Comparison of ENCODE assay signal across 9 cellular contexts in the genomic region with DNA sequence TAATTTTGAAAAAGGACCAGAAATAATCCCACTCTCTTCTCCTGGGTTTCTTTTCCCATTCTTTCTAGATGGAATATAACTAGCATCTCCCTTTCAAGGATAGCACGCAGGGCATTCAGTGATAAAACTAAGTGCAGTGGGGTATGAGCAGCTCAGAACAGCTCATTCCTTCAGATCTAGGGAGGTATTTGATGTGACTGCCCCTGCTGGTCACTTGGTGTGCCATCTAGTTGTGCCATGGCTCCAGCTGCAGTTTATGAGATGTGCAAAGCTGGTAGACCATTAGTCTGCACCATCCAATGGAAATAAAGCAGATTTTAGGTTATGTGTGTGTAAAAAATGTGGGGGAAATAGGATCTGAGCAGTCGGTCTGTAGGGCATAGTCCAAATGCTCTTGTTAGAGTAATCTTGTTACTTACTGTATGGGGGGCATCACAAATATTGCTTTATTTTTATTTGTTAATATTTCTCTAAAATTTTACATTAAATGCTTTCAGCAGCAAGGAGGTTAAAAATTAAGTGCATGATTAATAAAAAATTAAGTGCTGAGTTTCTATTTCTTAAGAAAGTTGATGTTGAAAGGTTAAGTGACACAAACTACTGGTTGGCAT. TPM values are rescaled to one million over a fixed set of nuclear protein-coding genes. Genes with fewer than 3 reads are reported as not detected.
DNase-seq lines count a peak whose midpoint lies in the region; ATAC-seq and TF ChIP-seq lines count a peak whose summit lies in the region.
"Had no signal": no experiment of that assay in that cellular context is flagged by ENCODE, and none has a peak within 500 bp of the region (broad histone marks: within the 10 kb centered on the region; RNA-seq: fewer than 3 reads in every experiment).

No MANE protein-coding gene starts in this region.

- H3K79me1 ChIP-seq in IMR-90 (ENCODE audit: low read depth in 1 of 2, low read length in 2 of 2), result no peaks in the 10 kb centered on the region

- in situ Hi-C loops in IMR-90 (cut with MboI; ENCODE audit: low sequenced_read_pairs), result no loop called here

- no peaks in the 10 kb centered on the region for H3F3A ChIP-seq in DOHH2 (ENCODE audit: control insufficient read depth, insufficient read depth)

- H3K4me2 ChIP-seq in DOHH2 (ENCODE audit: low read length) (no peak overlapping the region), IMR-90 (ENCODE audit: low read depth, low read length) (no peak overlapping the region)

- H4K91ac ChIP-seq in IMR-90 (ENCODE audit: insufficient read depth, low read depth, low read length), result no peak overlapping the region

- no peak overlapping the region for H4K5ac ChIP-seq in IMR-90 (ENCODE audit: low read depth, low read length)

- H3K4me3 ChIP-seq in DOHH2 (ENCODE audit: low read length) (no peak overlapping the region), IMR-90 (ENCODE audit: insufficient read depth, low read depth, low read length) (no peak overlapping the region), adipocyte (ENCODE audit: low read length) (no peak overlapping the region), kidney epithelial cell (ENCODE audit: low read depth, low read length) (no peak overlapping the region), ovary (no peak overlapping the region)

- no peak overlapping the region for H4K8ac ChIP-seq in IMR-90 (ENCODE audit: low read depth in 2 of 2, low read length in 2 of 2)

- peak; percentile 30 for DNase-seq in IMR-90
- peak; percentile 29 for DNase-seq in adipocyte (ENCODE audit: low read depth)
- DNase-seq in kidney epithelial cell (ENCODE audit: low read depth), result no peak
- no peak for DNase-seq in ovary

- H3K36me3 ChIP-seq in DOHH2 (ENCODE audit: control insufficient read depth, low read length) (no peaks in the 10 kb centered on the region), IMR-90 (ENCODE audit: control insufficient read depth, insufficient read depth, low read length) (no peaks in the 10 kb centered on the region), adipocyte (ENCODE audit: control insufficient read depth, insufficient read depth, low read length, severe bottlenecking) (no peaks in the 10 kb centered on the region), kidney epithelial cell (ENCODE audit: control insufficient read depth, insufficient read depth, low read length) (no peaks in the 10 kb centered on the region), ovary (no peaks in the 10 kb centered on the region)

- intact Hi-C loops in IMR-90 (cut with micrococcal nuclease) (loop anchor here (5.0 to 10.0 kb wide), 2 partner anchors 64 to 184 kb away; no protein-coding TSS in a partner anchor), ovary (cut with DNase I) (no loop called here)

- TF ChIP-seq POLR2A in IMR-90 (IDR thresholded peaks at IDR 0.05; ENCODE audit: low read depth, low read length), result no peak
- TF ChIP-seq POLR2A in ovary (IDR thresholded peaks at IDR 0.05), result no peak

- H2AK5ac ChIP-seq in IMR-90 (ENCODE audit: low read depth, low read length), result no peak overlapping the region

- H4K20me1 ChIP-seq in DOHH2 (ENCODE audit: control insufficient read depth, insufficient read depth, low read depth, low read length), result no peaks in the 10 kb centered on the region
- no peaks in the 10 kb centered on the region for H4K20me1 ChIP-seq in IMR-90 (ENCODE audit: insufficient read depth, low read length)

- no peak overlapping the region for H2BK20ac ChIP-seq in IMR-90 (ENCODE audit: low read depth, low read length)

- TF ChIP-seq EP300 in ovary (IDR thresholded peaks at IDR 0.05), result no peak

- H2BK15ac ChIP-seq in IMR-90 (ENCODE audit: low read depth, low read length), result no peak overlapping the region

- no peak overlapping the region for H2BK5ac ChIP-seq in IMR-90 (ENCODE audit: low read depth, low read length, poor library complexity, severe bottlenecking)

- no peak overlapping the region for H3K9ac ChIP-seq in IMR-90 (ENCODE audit: low read depth, low read length)
- no peak overlapping the region for H3K9ac ChIP-seq in adipocyte (ENCODE audit: low read length)

- no TSS peak for BruUV-seq in IMR-90 (replicated peaks; lab: Mats Ljungman, UMichigan)

- dilution Hi-C loops in IMR-90 (cut with HindIII; ENCODE audit: low sequenced_read_pairs, unreplicated experiment), result no loop called here

- H2AK9ac ChIP-seq in IMR-90 (replicated peaks; ENCODE audit: low read depth, low read length, poor library complexity), result no peak overlapping the region

- H3K27me3 ChIP-seq in DOHH2 (ENCODE audit: control insufficient read depth, low read length) (no peaks in the 10 kb centered on the region), IMR-90 (ENCODE audit: control insufficient read depth, insufficient read depth, low read length) (peaks cover 4% of the 10 kb centered on the region), adipocyte (replicated peaks; ENCODE audit: control insufficient read depth, insufficient read depth, low read length) (no peaks in the 10 kb centered on the region), kidney epithelial cell (ENCODE audit: control insufficient read depth, insufficient read depth, low read length) (no peaks in the 10 kb centered on the region), ovary (no peaks in the 10 kb centered on the region)

- H2BK120ac ChIP-seq in IMR-90 (ENCODE audit: low read depth, low read length), result no peak overlapping the region

- POLR2A ChIA-PET in IMR-90 (lab: Charles Lee; ENCODE audit: unreplicated experiment), result no interaction called here

- no CpG with 5 or more reads among the region's 2 CpGs for WGBS in IMR-90 (ENCODE audit: extremely low coverage in 2 of 2, insufficient read length in 1 of 2), 2 experiments
- 70 to 75% (median 74%) methylated on average over 2 of the region's 2 CpGs for WGBS in ovary, 3 donors

- no peak overlapping the region for H2AFZ ChIP-seq in IMR-90 (replicated peaks; ENCODE audit: low read length, poor library complexity)

- peak; percentile 42; the same call in 1 of the 2 replicates for TF ChIP-seq RAD21 in IMR-90 (IDR thresholded peaks at IDR 0.05; ENCODE audit: low read length)

- no peak overlapping the region for H3K14ac ChIP-seq in IMR-90 (replicated peaks; ENCODE audit: low read depth, low read length)

- no peaks in the 10 kb centered on the region for H3K4me1 ChIP-seq in DOHH2 (ENCODE audit: control insufficient read depth, low read length)
- H3K4me1 ChIP-seq in IMR-90 (ENCODE audit: control insufficient read depth, insufficient read depth, low read length), result no peaks in the 10 kb centered on the region
- H3K4me1 ChIP-seq in adipocyte (ENCODE audit: control insufficient read depth, insufficient read depth, low read length), result no peaks in the 10 kb centered on the region
- H3K4me1 ChIP-seq in ovary (ENCODE audit: insufficient read depth), result no peaks in the 10 kb centered on the region

- no peak overlapping the region for H3K4ac ChIP-seq in IMR-90 (ENCODE audit: low read depth, low read length)

- no peak overlapping the region for H3K23ac ChIP-seq in IMR-90 (ENCODE audit: low read depth, low read length)

- TF ChIP-seq CTCF in DOHH2 (IDR thresholded peaks at IDR 0.05; ENCODE audit: low read depth, low read length, poor library complexity, severe bottlenecking) (peak; percentile 44), IMR-90 (conservative IDR thresholded peaks at IDR 0.05; ENCODE audit: low read depth, low read length) (peak; percentile 37), kidney epithelial cell (IDR thresholded peaks at IDR 0.05; ENCODE audit: insufficient read depth, low read length, poor library complexity, severe bottlenecking) (peak; percentile 74), ovary (IDR thresholded peaks at IDR 0.05) (peak in 1 of 3 donors; percentile 17)

- no peaks in the 10 kb centered on the region for H3K79me2 ChIP-seq in DOHH2 (ENCODE audit: control insufficient read depth, low read length)

- H3K27ac ChIP-seq in DOHH2 (ENCODE audit: low read depth, low read length) (no peak overlapping the region), IMR-90 (ENCODE audit: insufficient read depth, low read length) (no peak overlapping the region), ovary (no peak overlapping the region)

- no peaks in the 10 kb centered on the region for H3K9me2 ChIP-seq in DOHH2 (replicated peaks; ENCODE audit: control insufficient read depth, low read length)

- CTCF ChIA-PET in IMR-90 (lab: Yijun Ruan, JAX), result interaction anchor here (0.7 kb wide), 1 partner anchor 10 kb away, joined by 3 read pairs; no protein-coding TSS in a partner anchor

- ATAC-seq in IMR-90 (ENCODE audit: low read depth) (peak; percentile 66; the same call in 1 of the 2 replicates), GM19351 (IDR thresholded peaks at IDR 0.05; ENCODE audit: unreplicated experiment) (no peak), HG02970 (IDR thresholded peaks at IDR 0.05; ENCODE audit: low FRiP score, unreplicated experiment) (no peak), GM21360 (IDR thresholded peaks at IDR 0.05; ENCODE audit: unreplicated experiment) (no peak)

- no peaks in the 10 kb centered on the region for H3K9me3 ChIP-seq in DOHH2 (ENCODE audit: control insufficient read depth, insufficient read depth, low read length)
- no peaks in the 10 kb centered on the region for H3K9me3 ChIP-seq in IMR-90 (ENCODE audit: control insufficient read depth, insufficient read depth, low read length)
- H3K9me3 ChIP-seq in adipocyte (ENCODE audit: control insufficient read depth, low read length), result no peaks in the 10 kb centered on the region
- no peaks in the 10 kb centered on the region for H3K9me3 ChIP-seq in ovary

- H3K9me1 ChIP-seq in IMR-90 (ENCODE audit: insufficient read depth, low read length), result no peaks in the 10 kb centered on the region

- H3K56ac ChIP-seq in IMR-90 (ENCODE audit: extremely low read depth, insufficient read depth, low read length), result no peak overlapping the region

- H3K18ac ChIP-seq in IMR-90 (ENCODE audit: low read depth, low read length), result no peak overlapping the region

TF ChIP-seq in IMR-90, 13 proteins besides CTCF, POLR2A, EP300 and RAD21:
- TF ChIP-seq MAFK (IDR thresholded peaks at IDR 0.05; ENCODE audit: low read depth, low read length), result no peak
- 0 out of 2 replicates have a peak, but pooled peaks have one; percentile 3 for TF ChIP-seq SMC3 (IDR thresholded peaks at IDR 0.05; ENCODE audit: low read depth, low read length)
TF ChIP-seq in IMR-90: peak in this region for 1.

RNA-seq across cellular contexts. Expression of gene CTAGE1, which starts 38.9 kb away (rescaled TPM):
- under 0.01 TPM in 1 of 2 replicates, not detected in the other for total RNA-seq in IMR-90 (2012; rRNA removed)
- 0.09 and 0.10 TPM in 2 replicates for polyA plus RNA-seq in IMR-90 (2012; rRNA removed)
- 0.03 TPM in 1 of 2 replicates, not detected in the other for polyA plus RNA-seq in IMR-90 (2012; cell fraction: cytosol; rRNA removed)
- polyA plus RNA-seq in IMR-90 (2012; cell fraction: nucleus; rRNA removed; ENCODE audit: low replicate concordance), result 0.06 TPM in 1 of 2 replicates, not detected in the other
- not detected in 2 replicates for total RNA-seq in kidney epithelial cell
- not detected for total RNA-seq in ovary
- polyA plus RNA-seq in ovary, result not detected
- total RNA-seq: T-helper 1 cell treated with Interleukin-12 subunit alpha and Interleukin-12 subunit beta and Interleukin-4 antibody, amounts not matched to agents 30 ng/mL and 1 ng/mL, for 36 hours had no signal

Comparison
In these comparisons a context has a peak if more than half of its experiments do, and no peak if none do; other contexts are left out.
1. DNase-seq: peak in IMR-90 (single experiment) and adipocyte (single experiment); none in kidney epithelial cell (single experiment) and ovary (0 of 5).